8 cellular contexts compared by ENCODE assay signal in genomic region chr20:18138266-18138582, GRCh38. TPM values are rescaled to one million over a fixed set of nuclear protein-coding genes. Genes with fewer than 3 reads are reported as not detected.
DNase-seq lines count a peak whose midpoint lies in the region; ATAC-seq and TF ChIP-seq lines count a peak whose summit lies in the region.

No MANE protein-coding gene starts in this region.

- peak overlapping the region; percentile 98 for H3K4me2 ChIP-seq in PC-3 (ENCODE audit: low read length)

- H3K27me3 ChIP-seq in PC-3 (ENCODE audit: low read length) = no peaks in the 10 kb centered on the region

- TF ChIP-seq CTCF in PC-3 (conservative IDR thresholded peaks at IDR 0.05; ENCODE audit: low read depth, low read length) = no peak
- no peak for TF ChIP-seq CTCF in epithelial cell of esophagus (IDR thresholded peaks at IDR 0.05; ENCODE audit: insufficient read depth, low read depth, low read length, missing control alignments)
- no peak for TF ChIP-seq CTCF in osteocyte (IDR thresholded peaks at IDR 0.05)

- H3K4me3 ChIP-seq in PC-3 (ENCODE audit: low read length) = peak overlapping the region; percentile 92
- H3K4me3 ChIP-seq in epithelial cell of esophagus (ENCODE audit: low read length) = peak overlapping the region; percentile 92

- BruUV-seq in PC-3 (replicated peaks; lab: Mats Ljungman, UMichigan) = no TSS peak

- H3K79me2 ChIP-seq in PC-3 (ENCODE audit: low read length) = peaks cover 43% of the 10 kb centered on the region

- H3F3A ChIP-seq in PC-3 (ENCODE audit: low read length, unreplicated experiment) = no peaks in the 10 kb centered on the region

- peak overlapping the region; percentile 97 for H3K9ac ChIP-seq in PC-3 (ENCODE audit: low read length)

- H3K36me3 ChIP-seq in PC-3 (ENCODE audit: low read depth, low read length) = 0 out of 2 replicates have a peak, but pooled peaks cover 11% of the 10 kb centered on the region

- H3K27me3 Mint-ChIP-seq in osteocyte (ENCODE audit: unreplicated experiment) = peaks cover 12% of the 10 kb centered on the region

- H3K36me3 Mint-ChIP-seq in osteocyte (ENCODE audit: unreplicated experiment) = peaks cover 9% of the 10 kb centered on the region

- POLR2A ChIA-PET in PC-3 (lab: Charles Lee; ENCODE audit: unreplicated experiment) = interaction anchor here (0.6 kb wide), 1 partner anchor 192 kb away, joined by 3 read pairs; no protein-coding TSS in a partner anchor

- H3K4me1 Mint-ChIP-seq in osteocyte (ENCODE audit: unreplicated experiment) = peaks cover 23% of the 10 kb centered on the region

- H3K4me3 Mint-ChIP-seq in osteocyte (ENCODE audit: unreplicated experiment) = peak overlapping the region; percentile 85

- peak overlapping the region; percentile 61 for H3K27ac Mint-ChIP-seq in osteocyte (ENCODE audit: unreplicated experiment)

- ATAC-seq in GM21360 (IDR thresholded peaks at IDR 0.05; ENCODE audit: unreplicated experiment) = peak; percentile 1
- peak; percentile 36; the same call in 1 of the 2 replicates for ATAC-seq in PC-3

- H3K9me2 ChIP-seq in PC-3 (replicated peaks; ENCODE audit: low read length) = no peaks in the 10 kb centered on the region

- H3K9me3 ChIP-seq in PC-3 (ENCODE audit: low read length) = no peaks in the 10 kb centered on the region

- peak overlapping the region; percentile 100 for H2AFZ ChIP-seq in PC-3 (ENCODE audit: low read length)

- intact Hi-C loops in PC-3 (cut with micrococcal nuclease) = loop anchor here (2.0 kb wide), 2 partner anchors 115 to 151 kb away; partner anchors contain the start of gene ZNF133

- H4K20me1 ChIP-seq in PC-3 (ENCODE audit: low read length) = 0 out of 2 replicates have a peak, but pooled peaks cover 6% of the 10 kb centered on the region

- CTCF ChIA-PET in PC-3 (lab: Charles Lee) = no interaction called here

- H3K4me1 ChIP-seq in PC-3 (ENCODE audit: insufficient read depth, low read length) = peaks cover 33% of the 10 kb centered on the region

- no peaks in the 10 kb centered on the region for H3K9me3 Mint-ChIP-seq in osteocyte (ENCODE audit: unreplicated experiment)

- DNase-seq in A172 (ENCODE audit: low spot score) (peak; percentile 3), PC-3 (no peak), epithelial cell of esophagus (ENCODE audit: low read depth) (no peak), osteocyte (ENCODE audit: extremely low spot score, unreplicated experiment) (no peak), NCI-H2029 treated with DMSO at 0.1 percent for 48 hours (lab: John Stamatoyannopoulos, UW) (no peak)
- no peak for DNase-seq in stimulated activated CD4-positive, alpha-beta T cell treated with anti-CD3 and anti-CD28 coated beads, Interleukin-2, amount 100 ng/mL, for 48 hours
- DNase-seq in activated CD4-positive, alpha-beta T cell treated with anti-CD3 and anti-CD28 coated beads, Interleukin-2, amount 50 U/mL, for 1 hour = no peak

- H3K27ac ChIP-seq in PC-3 (ENCODE audit: low read length) = peak overlapping the region; percentile 69

RNA-seq across cellular contexts. Expression of gene KAT14, which starts 0.6 kb away (rescaled TPM):
- 26.3 and 29.9 TPM in 2 replicates for total RNA-seq in A172 (2014; rRNA removed; shearing (Covaris generic))
- total RNA-seq in PC-3 (2014; rRNA removed) (10.8 and 12.5 TPM in 2 replicates), osteocyte (17.8 and 18.8 TPM in 2 replicates)

RNA-seq across cellular contexts. Expression of gene PET117, which starts 0.6 kb away (rescaled TPM):
- 43.0 and 43.5 TPM in 2 replicates for total RNA-seq in A172 (2014; rRNA removed; shearing (Covaris generic))
- total RNA-seq in PC-3 (2014; rRNA removed) = 21.2 and 31.2 TPM in 2 replicates
- 11.8 and 13.0 TPM in 2 replicates for total RNA-seq in osteocyte
